ENCODE assay signal across 20 cellular contexts in genomic region chr1:177632923-177633322, GRCh38.
DNase-seq lines count a peak whose midpoint lies in the region; ATAC-seq and TF ChIP-seq lines count a peak whose summit lies in the region.
"Had no signal": no experiment of that assay in that cellular context is flagged by ENCODE, and none has a peak within 500 bp of the region (broad histone marks: within the 10 kb centered on the region; RNA-seq: fewer than 3 reads in every experiment).

No MANE protein-coding gene starts in this region.

- 60 to 87% methylated on average over 2 of the region's 2 CpGs for WGBS in aorta, 2 donors

- H3K36me3 ChIP-seq in left lung (no peaks in the 10 kb centered on the region), aorta (ENCODE audit: control insufficient read depth in 1 of 2, insufficient read depth in 2 of 2, low read length in 1 of 2) (no peaks in the 10 kb centered on the region)
- H3K36me3 ChIP-seq: BLaER1 treated with 17β-estradiol and CSF1 and Interleukin-3, amounts not matched to agents 10 nM and 100 nM; HAP-1; SJSA1 had no signal

- intact Hi-C loops in left lung (cut with DNase I) (no loop called here), aorta (cut with DNase I) (no loop called here)

- no peaks in the 10 kb centered on the region for H3K9me3 ChIP-seq in left lung
- H3K9me3 ChIP-seq in aorta (ENCODE audit: control insufficient read depth, low read length), result no peaks in the 10 kb centered on the region
- H3K9me3 ChIP-seq: BLaER1 treated with 17β-estradiol and CSF1 and Interleukin-3, amounts not matched to agents 10 nM and 100 nM; HAP-1; SJSA1 had no signal

- ATAC-seq in left lung (peak; percentile 17), aorta (ENCODE audit: low FRiP score) (peak; percentile 52), HG02623 (IDR thresholded peaks at IDR 0.05; ENCODE audit: unreplicated experiment) (no peak)
- ATAC-seq: GM23338 had no signal

- DNase-seq in OCI-M1 (lab: John Stamatoyannopoulos, UW), result peak; percentile 50
- peak; percentile 27 for DNase-seq in fibroblast of mammary gland (ENCODE audit: low read depth)
- DNase-seq in left lung, result no peak
- no peak for DNase-seq in aorta
- no peak for DNase-seq in HCEC 1CT
- DNase-seq in NOMO-1 (lab: John Stamatoyannopoulos, UW; ENCODE audit: unreplicated experiment in 2 of 2), result no peak
- DNase-seq: Calu3; CD4-positive, alpha-beta memory T cell; NCI-H1105; NCI-H146; NCI-H2029; NCI-H345; NCI-H524; NCI-H774; NK-92 treated with Interleukin-12 subunit alpha and Interleukin-12 subunit beta, amount 100 ng/mL, for 24 hours had no signal

- H3K27ac ChIP-seq in left lung, result no peak overlapping the region
- no peak overlapping the region for H3K27ac ChIP-seq in aorta (ENCODE audit: low read depth in 1 of 2, low read length in 2 of 2)
- H3K27ac ChIP-seq: BLaER1 treated with 17β-estradiol and CSF1 and Interleukin-3, amounts not matched to agents 10 nM and 100 nM; SJSA1 had no signal

- H3K4me3 ChIP-seq in fibroblast of mammary gland (ENCODE audit: control insufficient read depth, low read depth, low read length) (no peak overlapping the region), left lung (no peak overlapping the region), aorta (ENCODE audit: low read length in 2 of 2) (no peak overlapping the region)
- H3K4me3 ChIP-seq: BLaER1 treated with 17β-estradiol and CSF1 and Interleukin-3, amounts not matched to agents 10 nM and 100 nM; GM23338; HAP-1; SJSA1 had no signal

- H3K27me3 ChIP-seq in left lung (no peaks in the 10 kb centered on the region), aorta (ENCODE audit: control insufficient read depth in 1 of 2, insufficient read depth in 2 of 2, low read length in 1 of 2) (no peaks in the 10 kb centered on the region)
- H3K27me3 ChIP-seq: BLaER1 treated with 17β-estradiol and CSF1 and Interleukin-3, amounts not matched to agents 10 nM and 100 nM; SJSA1 had no signal

- TF ChIP-seq CTCF in fibroblast of mammary gland (conservative IDR thresholded peaks at IDR 0.05; ENCODE audit: control insufficient read depth, insufficient read depth, low read depth, low read length) (no peak), left lung (IDR thresholded peaks at IDR 0.05) (no peak)

- H3K4me1 ChIP-seq in left lung, result no peaks in the 10 kb centered on the region
- H3K4me1 ChIP-seq in aorta (ENCODE audit: control insufficient read depth in 1 of 2, insufficient read depth in 2 of 2, low read length in 2 of 2), result no peaks in the 10 kb centered on the region
- H3K4me1 ChIP-seq: BLaER1 treated with 17β-estradiol and CSF1 and Interleukin-3, amounts not matched to agents 10 nM and 100 nM; HAP-1; SJSA1 had no signal

Comparison
In these comparisons a context has a peak if more than half of its experiments do, and no peak if none do; other contexts are left out.
1. DNase-seq: peak in OCI-M1 (single experiment) and fibroblast of mammary gland (single experiment); none in left lung (0 of 2), aorta (0 of 2), HCEC 1CT (single experiment) and NOMO-1 (0 of 2).